ENCODE assay signal across 8 cellular contexts in the genomic region with DNA sequence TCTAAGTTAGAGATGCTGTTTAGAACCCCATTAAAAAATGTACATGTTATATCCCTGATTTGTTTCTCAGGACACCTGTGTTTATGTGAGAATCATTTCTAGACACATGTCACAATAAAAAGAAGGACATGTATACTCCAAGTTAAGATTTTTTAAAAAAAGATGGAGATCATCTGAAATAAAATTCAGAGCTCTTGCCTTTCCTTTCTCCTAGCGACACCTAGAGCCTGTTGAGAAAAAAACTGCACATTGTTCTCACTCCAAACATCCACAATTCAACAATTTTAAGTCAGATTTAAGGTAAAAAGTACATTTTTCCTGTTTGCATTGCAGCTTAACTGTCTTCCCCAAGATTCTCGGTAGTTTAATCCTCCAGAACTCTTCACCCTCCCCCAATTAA.
DNase-seq lines count a peak whose midpoint lies in the region; ATAC-seq, FAIRE-seq and TF ChIP-seq lines count a peak whose summit lies in the region.
"Not testable (repeated sequence)": the region's sequence is repeated elsewhere in the genome, so short reads cannot be mapped to it uniquely, and the experiment has no call there.

No MANE protein-coding gene starts in this region.

- not testable (repeated sequence) for TF ChIP-seq EP300 in A549 (IDR thresholded peaks at IDR 0.05)

- not testable (repeated sequence) for H3K36me3 ChIP-seq in OCI-LY7 (ENCODE audit: insufficient read depth, low read length); endothelial cell of umbilical vein (ENCODE audit: control insufficient read depth in 2 of 2, extremely low read depth in 1 of 2, insufficient read depth in 2 of 2, low read length in 2 of 2); hepatocyte (replicated peaks; ENCODE audit: insufficient read depth, low read depth); parathyroid adenoma (ENCODE audit: control insufficient read depth, insufficient read depth, low read length)

- H3K4me2 ChIP-seq in A549; OCI-LY7 (ENCODE audit: low read length); endothelial cell of umbilical vein (ENCODE audit: insufficient read depth, low read length); hepatocyte; parathyroid adenoma (ENCODE audit: low read length): not testable (repeated sequence)

- DNase-seq in A549 (ENCODE audit: low read depth in 1 of 2, low spot score in 1 of 2); OCI-LY7 (ENCODE audit: low spot score); astrocyte of the spinal cord (ENCODE audit: low read depth, low spot score); endothelial cell of umbilical vein (ENCODE audit: low read depth, low spot score); hepatocyte (ENCODE audit: low spot score): not testable (repeated sequence)

- BruUV-seq in OCI-LY7 (replicated peaks; lab: Mats Ljungman, UMichigan); endothelial cell of umbilical vein (replicated peaks; lab: Mats Ljungman, UMichigan): not testable (repeated sequence)

- intact Hi-C loops in OCI-LY7 (cut with micrococcal nuclease; ENCODE audit: unreplicated experiment), result not testable (repeated sequence)
- intact Hi-C loops in endothelial cell of umbilical vein (cut with micrococcal nuclease), result loop anchor here (5.0 kb wide), 1 partner anchor 163 kb away; no protein-coding TSS in a partner anchor

- H3K27me3 ChIP-seq in endothelial cell of umbilical vein (ENCODE audit: control insufficient read depth in 2 of 2, insufficient read depth in 2 of 2, low read length in 2 of 2); parathyroid adenoma (ENCODE audit: control insufficient read depth, insufficient read depth, low read length): not testable (repeated sequence)
- peaks cover 14% of the 10 kb centered on the region for H3K27me3 ChIP-seq in hepatocyte

- not testable (repeated sequence) for H3K4me1 ChIP-seq in A549; OCI-LY7 (ENCODE audit: insufficient read depth, low read length, poor library complexity, severe bottlenecking); endothelial cell of umbilical vein (ENCODE audit: control insufficient read depth, extremely low read depth, insufficient read depth, low read length); hepatocyte (ENCODE audit: insufficient read depth); parathyroid adenoma

- H3K79me2 ChIP-seq in OCI-LY7 (ENCODE audit: insufficient read depth, low read depth, low read length); endothelial cell of umbilical vein (ENCODE audit: control insufficient read depth, insufficient read depth, low read length); hepatocyte; parathyroid adenoma: not testable (repeated sequence)

- not testable (repeated sequence) for H3K4me3 ChIP-seq in A549; OCI-LY7 (ENCODE audit: low read depth, low read length, poor library complexity, severe bottlenecking); astrocyte of the spinal cord (ENCODE audit: low read depth, low read length); endothelial cell of umbilical vein (replicated peaks in 1 of 3; ENCODE audit: insufficient read depth in 1 of 3, low read depth in 1 of 3, low read length in 3 of 3); hepatocyte; parathyroid adenoma (ENCODE audit: low read depth, low read length)

- H3K27ac ChIP-seq in A549; OCI-LY7 (ENCODE audit: low read depth, low read length, poor library complexity, severe bottlenecking); endothelial cell of umbilical vein (ENCODE audit: insufficient read depth, low read depth, low read length); hepatocyte; parathyroid adenoma: not testable (repeated sequence)

- not testable (repeated sequence) for H2AFZ ChIP-seq in OCI-LY7 (ENCODE audit: low read length); endothelial cell of umbilical vein (ENCODE audit: low read depth, low read length); hepatocyte; parathyroid adenoma

- not testable (repeated sequence) for TF ChIP-seq POLR2A in A549 (IDR thresholded peaks at IDR 0.05; ENCODE audit: low read length); endothelial cell of umbilical vein (IDR thresholded peaks at IDR 0.05; ENCODE audit: low read depth, low read length)

- not testable (repeated sequence) for H3K9me3 ChIP-seq in A549; OCI-LY7 (ENCODE audit: low read length); endothelial cell of umbilical vein (replicated peaks; ENCODE audit: control insufficient read depth, insufficient read depth, low read length); hepatocyte (ENCODE audit: low read depth); parathyroid adenoma (ENCODE audit: control insufficient read depth, low read length)

- WGBS in A549 (ENCODE audit: missing lambda C conversion rate), result 0% methylated on average over 2 of the region's 2 CpGs
- whole genome bisulfite sequencing in hepatocyte (ENCODE audit: low lambda C conversion rate, missing lambda C conversion rate), result 19% methylated on average over 2 of the region's 2 CpGs

- CTCF ChIA-PET in A549 (lab: Yijun Ruan, JAX); OCI-LY7 (lab: Charles Lee; ENCODE audit: unreplicated experiment): not testable (repeated sequence)
- CTCF ChIA-PET in endothelial cell of umbilical vein (lab: Charles Lee), result interaction anchor here (1.2 to 1.8 kb wide), 2 partner anchors 161 to 238 kb away, joined by 3 to 7 read pairs; no protein-coding TSS in a partner anchor

- TF ChIP-seq CTCF in A549 (IDR thresholded peaks at IDR 0.05) (peak; percentile 43), LNCAP (IDR thresholded peaks at IDR 0.05) (peak; percentile 33), OCI-LY7 (conservative IDR thresholded peaks at IDR 0.05; ENCODE audit: low read length) (peak; percentile 46), astrocyte of the spinal cord (IDR thresholded peaks at IDR 0.05; ENCODE audit: low read depth, low read length) (peak; percentile 13), hepatocyte (IDR thresholded peaks at IDR 0.05; ENCODE audit: poor library complexity) (peak; percentile 40), parathyroid adenoma (IDR thresholded peaks at IDR 0.05) (peak; percentile 15)
- not testable (repeated sequence) for TF ChIP-seq CTCF in endothelial cell of umbilical vein (IDR thresholded peaks at IDR 0.05; ENCODE audit: extremely low read depth in 1 of 2, insufficient read depth in 1 of 2, low read depth in 1 of 2, low read length in 2 of 2)

- H3K9me1 ChIP-seq in endothelial cell of umbilical vein (replicated peaks; ENCODE audit: control insufficient read depth, extremely low read depth, insufficient read depth, low read length), result not testable (repeated sequence)

- H4K20me1 ChIP-seq in OCI-LY7 (ENCODE audit: insufficient read depth, low read length); endothelial cell of umbilical vein (replicated peaks; ENCODE audit: control insufficient read depth, extremely low read depth, insufficient read depth, low read length); hepatocyte (ENCODE audit: insufficient read depth, poor library complexity, severe bottlenecking): not testable (repeated sequence)

- TF ChIP-seq RAD21 in A549 (conservative IDR thresholded peaks at IDR 0.05 in 1 of 2, IDR thresholded peaks at IDR 0.05 in 1 of 2), result peak; percentile 52 to 54; a peak in 4 of 5 replicates

- ATAC-seq in A549, result not testable (repeated sequence)

- not testable (repeated sequence) for FAIRE-seq in A549 (lab: Jason Lieb, UNC)
- FAIRE-seq in G401.6 (lab: Jason Lieb, UNC), result peak; percentile 93
- FAIRE-seq in endothelial cell of umbilical vein (lab: Jason Lieb, UNC), result peak; percentile 37

- H3K9me2 ChIP-seq in OCI-LY7 (ENCODE audit: insufficient read depth, low read length); hepatocyte (replicated peaks; ENCODE audit: insufficient read depth): not testable (repeated sequence)

- H3K9ac ChIP-seq in endothelial cell of umbilical vein (replicated peaks; ENCODE audit: extremely low read depth, insufficient read depth, low read length); parathyroid adenoma: not testable (repeated sequence)

- POLR2A ChIA-PET in A549 (lab: Yijun Ruan, JAX); OCI-LY7 (lab: Charles Lee); endothelial cell of umbilical vein (lab: Charles Lee): not testable (repeated sequence)

- in situ Hi-C loops in astrocyte of the spinal cord (cut with HindIII; ENCODE audit: low sequenced_read_pairs), result not testable (repeated sequence)

- dilution Hi-C loops in endothelial cell of umbilical vein (cut with MboI; ENCODE audit: extremely low pct_ligation_motif_present, low sequenced_read_pairs), result not testable (repeated sequence)

TF ChIP-seq in A549, 52 proteins besides CTCF, POLR2A, EP300 and RAD21:
- 0 out of 3 replicates have a peak, but pooled peaks have one; percentile 15 for TF ChIP-seq SMC3 (IDR thresholded peaks at IDR 0.05)
